ENCODE assay signal across 12 cellular contexts in the genomic region with DNA sequence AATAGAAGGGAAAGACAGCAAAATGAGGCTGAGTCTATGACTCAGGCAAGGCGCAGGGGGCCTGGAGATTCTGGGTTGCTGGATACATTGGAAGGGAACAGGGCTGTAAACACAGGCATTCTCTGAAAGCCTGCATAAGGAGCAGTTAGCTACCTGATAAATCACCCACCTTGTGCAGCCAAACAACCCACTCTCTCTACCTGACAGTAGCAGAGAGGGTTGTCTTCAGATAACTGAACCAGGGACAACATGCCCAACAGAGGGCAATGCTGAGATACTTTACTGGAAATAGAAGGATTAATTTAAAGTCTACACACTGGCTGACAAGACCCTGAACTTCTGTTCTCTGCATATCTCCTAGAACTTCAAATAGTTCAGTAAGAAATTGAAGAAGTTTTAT.
DNase-seq lines count a peak whose midpoint lies in the region; ATAC-seq and TF ChIP-seq lines count a peak whose summit lies in the region.
"Had no signal": no experiment of that assay in that cellular context is flagged by ENCODE, and none has a peak within 500 bp of the region (broad histone marks: within the 10 kb centered on the region; RNA-seq: fewer than 3 reads in every experiment).

No MANE protein-coding gene starts in this region.

- no peak for TF ChIP-seq POLR2A in GM18505 (IDR thresholded peaks at IDR 0.05; ENCODE audit: borderline replicate concordance, extremely low read depth, insufficient read depth, insufficient read length)

- no peaks in the 10 kb centered on the region for H3K27me3 Mint-ChIP-seq in neural crest cell (ENCODE audit: low read depth)

- peak; percentile 12; the same call in 1 of the 2 replicates for TF ChIP-seq CTCF in GM12874 (IDR thresholded peaks at IDR 0.05; ENCODE audit: insufficient read depth, low read depth, low read length)
- peak; percentile 33 for TF ChIP-seq CTCF in choroid plexus epithelial cell (conservative IDR thresholded peaks at IDR 0.05; ENCODE audit: low read depth, low read length)
- peak; percentile 40 for TF ChIP-seq CTCF in neural crest cell (conservative IDR thresholded peaks at IDR 0.05)

- H3K4me3 Mint-ChIP-seq in neural crest cell, result no peak overlapping the region
- H3K4me3 Mint-ChIP-seq: naive B cell had no signal

- H3K9me3 Mint-ChIP-seq in neural crest cell, result no peaks in the 10 kb centered on the region
- H3K9me3 Mint-ChIP-seq: activated T-helper 2 cell treated with anti-CD3 and anti-CD28 coated beads, Interferon-gamma antibody, Interleukin-2, Interleukin-4, amounts not matched to agents 10 μg/mL and 5 μg/mL and 100 μg/mL, durations not matched to agents 14 hours and 24 hours and 36 hours; naive B cell had no signal

- H3K27ac Mint-ChIP-seq in neural crest cell (ENCODE audit: unreplicated experiment), result no peak overlapping the region
- H3K27ac Mint-ChIP-seq: activated T-helper 2 cell treated with anti-CD3 and anti-CD28 coated beads, Interferon-gamma antibody, Interleukin-2, Interleukin-4, amounts not matched to agents 10 μg/mL and 5 μg/mL and 100 μg/mL, durations not matched to agents 14 hours and 24 hours and 36 hours had no signal

- peaks cover 3% of the 10 kb centered on the region for H3K4me1 Mint-ChIP-seq in neural crest cell
- H3K4me1 Mint-ChIP-seq: naive B cell had no signal

- no peak overlapping the region for H3K4me3 ChIP-seq in choroid plexus epithelial cell (ENCODE audit: low read depth, low read length)

- ATAC-seq in GM18505 (IDR thresholded peaks at IDR 0.05; ENCODE audit: unreplicated experiment), result no peak

- H3K36me3 Mint-ChIP-seq in neural crest cell (ENCODE audit: low read depth), result no peaks in the 10 kb centered on the region
- H3K36me3 Mint-ChIP-seq: naive B cell had no signal

- peak; percentile 47 for DNase-seq in NAMALWA (ENCODE audit: low spot score)
- peak; percentile 13 for DNase-seq in choroid plexus epithelial cell (ENCODE audit: low read depth)
- DNase-seq in neural crest cell (ENCODE audit: low read depth, low spot score), result no peak
- DNase-seq in NCI-H2227 treated with DMSO at 0.1 percent for 48 hours (lab: John Stamatoyannopoulos, UW), result no peak
- DNase-seq in activated effector memory CD4-positive, alpha-beta T cell treated with anti-CD3 and anti-CD28 coated beads, Interleukin-2, amount 50 U/mL, for 16 hours, result no peak
- DNase-seq: DMS153, kidney, naive B cell, NCI-H526 treated with DMSO at 0.1 percent for 48 hours had no signal

Comparison
In these comparisons a context has a peak if more than half of its experiments do, and no peak if none do; other contexts are left out.
1. DNase-seq: peak in NAMALWA (single experiment) and choroid plexus epithelial cell (single experiment); none in neural crest cell (single experiment), NCI-H2227 treated with DMSO at 0.1 percent for 48 hours (single experiment) and activated effector memory CD4-positive, alpha-beta T cell treated with anti-CD3 and anti-CD28 coated beads, Interleukin-2, amount 50 U/mL, for 16 hours (single experiment).
2. Peak in every context shown above with its lines, with median percentiles within 50 percentile points of each other: CTCF ChIP-seq.